16 cellular contexts compared by ENCODE assay signal in the genomic region with DNA sequence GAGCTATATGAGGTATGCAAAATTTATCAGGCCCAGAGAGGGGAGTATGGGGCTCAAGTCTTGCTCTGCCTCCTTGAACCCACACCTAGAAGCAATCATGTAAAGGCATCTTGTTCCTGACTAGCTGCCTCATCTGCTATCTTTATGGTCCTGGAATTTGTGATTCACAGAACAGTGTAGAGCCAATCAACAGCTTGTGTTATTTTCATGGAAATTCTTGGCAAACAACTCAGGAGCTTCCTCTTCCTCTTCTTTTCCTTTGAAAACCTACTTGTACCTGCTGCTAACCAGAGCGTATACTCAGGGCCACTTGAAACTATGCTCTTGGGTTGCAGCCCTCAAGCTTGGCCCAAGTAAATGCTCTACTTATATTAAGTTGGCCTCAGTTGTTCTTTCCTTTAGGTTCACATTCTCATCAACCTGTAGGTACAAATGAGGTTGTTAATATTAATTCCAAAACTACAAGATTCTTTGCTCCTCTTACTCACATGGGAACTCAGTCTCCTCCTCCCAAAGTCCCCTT. TPM values are rescaled to one million over a fixed set of nuclear protein-coding genes. Genes with fewer than 3 reads are reported as not detected.
"Had no signal": no experiment of that assay in that cellular context is flagged by ENCODE, and none has a peak within 500 bp of the region (broad histone marks: within the 10 kb centered on the region; RNA-seq: fewer than 3 reads in every experiment).

No MANE protein-coding gene starts in this region.

- H3K4me3 ChIP-seq: cardiac muscle cell, psoas muscle, SK-N-MC, upper lobe of right lung had no signal

- H3K4me1 ChIP-seq: foreskin keratinocyte, psoas muscle, upper lobe of right lung had no signal

- ATAC-seq: activated naive CD8-positive, alpha-beta T cell treated with anti-CD3 and anti-CD28 coated beads, Interleukin-2, amount 50 U/mL, for 24 hours; activated T-helper 17 cell treated with anti-CD3 and anti-CD28 coated beads, Interleukin-2, amount 50 U/mL, for 72 hours; foreskin keratinocyte; psoas muscle; sciatic nerve; stimulated activated naive CD8-positive, alpha-beta T cell treated with anti-CD3 and anti-CD28 coated beads, Interleukin-15, amount 100 ng/mL, for 72 hours; upper lobe of right lung had no signal

- H3K36me3 ChIP-seq: cardiac muscle cell, upper lobe of right lung had no signal

- DNase-seq: activated CD4-positive, alpha-beta T cell treated with anti-CD3 and anti-CD28 coated beads, Interleukin-2, amount 50 U/mL, for 4 hours; activated CD4-positive, CD25-positive, alpha-beta regulatory T cell treated with anti-CD3 and anti-CD28 coated beads, Interleukin-2, amount 50 U/mL, for 72 hours; activated naive CD4-positive, alpha-beta T cell treated with Interleukin-2 at 50 U/mL for 16 hours; activated naive CD8-positive, alpha-beta T cell treated with anti-CD3 and anti-CD28 coated beads, Interleukin-2, amount 50 U/mL, for 24 hours; effector CD8-positive, alpha-beta T cell; foreskin keratinocyte; psoas muscle; stimulated activated CD4-positive, alpha-beta T cell treated with anti-CD3 and anti-CD28 coated beads, Interleukin-1b, Interleukin-23, amount 100 ng/mL, for 48 hours; stimulated activated naive CD8-positive, alpha-beta T cell treated with anti-CD3 and anti-CD28 coated beads, Interleukin-15, amount 100 ng/mL, for 72 hours; T-helper 9 cell; upper lobe of right lung had no signal

- H3K9me3 ChIP-seq: psoas muscle, upper lobe of right lung had no signal

- H3K27me3 ChIP-seq: cardiac muscle cell, upper lobe of right lung had no signal

- H3K27ac ChIP-seq: cardiac muscle cell, foreskin keratinocyte, psoas muscle, SK-N-MC, upper lobe of right lung had no signal

- FAIRE-seq: colon had no signal

RNA-seq across cellular contexts. Expression of a gene that starts 3.5 kb away (rescaled TPM):
- total RNA-seq: foreskin keratinocyte had no signal
- polyA plus RNA-seq: foreskin keratinocyte had no signal
